ENCODE assay signal across 29 cellular contexts in genomic region chr10:133448120-133448519, GRCh38. TPM values are rescaled to one million over a fixed set of nuclear protein-coding genes. Genes with fewer than 3 reads are reported as not detected.
DNase-seq lines count a peak whose midpoint lies in the region; ATAC-seq, FAIRE-seq and TF ChIP-seq lines count a peak whose summit lies in the region.
"Had no signal": no experiment of that assay in that cellular context is flagged by ENCODE, and none has a peak within 500 bp of the region (broad histone marks: within the 10 kb centered on the region; RNA-seq: fewer than 3 reads in every experiment).

No MANE protein-coding gene starts in this region.

- no peak for ATAC-seq in SK-N-SH treated with all-trans-retinoic acid at 6 μM for 48 hours
- ATAC-seq in IMR-90 (ENCODE audit: low read depth): no peak
- ATAC-seq in K562: no peak
- no peak for ATAC-seq in esophagus mucosa
- ATAC-seq: GM12878 had no signal

- H3K27ac ChIP-seq in SK-N-SH (ENCODE audit: low read depth in 2 of 2, low read length in 1 of 2) (no peak overlapping the region), IMR-90 (ENCODE audit: insufficient read depth, low read length) (no peak overlapping the region), K562 (ENCODE audit: extremely low read depth, low read depth, low read length) (no peak overlapping the region)
- H3K27ac ChIP-seq: BLaER1 had no signal

- H3K9me1 ChIP-seq in IMR-90 (ENCODE audit: insufficient read depth, low read length) (no peaks in the 10 kb centered on the region), K562 (ENCODE audit: control insufficient read depth, insufficient read depth, low read length) (no peaks in the 10 kb centered on the region)

- H3K9ac ChIP-seq in SK-N-SH (no peak overlapping the region), IMR-90 (ENCODE audit: low read depth, low read length) (no peak overlapping the region), K562 (ENCODE audit: insufficient read depth in 1 of 2, low read depth in 2 of 2, low read length in 2 of 2) (no peak overlapping the region)
- H3K9ac ChIP-seq: BLaER1 had no signal

- H3K14ac ChIP-seq in IMR-90 (replicated peaks; ENCODE audit: low read depth, low read length): no peak overlapping the region

- H3K23ac ChIP-seq in IMR-90 (ENCODE audit: low read depth, low read length): no peak overlapping the region

- TF ChIP-seq EP300 in SK-N-SH (IDR thresholded peaks at IDR 0.05; ENCODE audit: borderline replicate concordance in 1 of 2, low read depth in 1 of 2, low read length in 1 of 2) (no peak), K562 (IDR thresholded peaks at IDR 0.05; ENCODE audit: low read length) (no peak)

- peaks cover 0 to 3% of the 10 kb centered on the region in 2 experiments for H3K36me3 ChIP-seq in SK-N-SH (replicated peaks in 1 of 2; ENCODE audit: control insufficient read depth in 1 of 2, insufficient read depth in 2 of 2, low read length in 1 of 2)
- H3K36me3 ChIP-seq in IMR-90 (ENCODE audit: control insufficient read depth, insufficient read depth, low read length): no peaks in the 10 kb centered on the region
- no peaks in the 10 kb centered on the region for H3K36me3 ChIP-seq in K562 (ENCODE audit: control insufficient read depth, insufficient read depth, low read length)
- H3K36me3 ChIP-seq: BE2C, BLaER1 had no signal

- H3K4ac ChIP-seq in IMR-90 (ENCODE audit: low read depth, low read length): no peak overlapping the region

- H3K79me1 ChIP-seq in IMR-90 (ENCODE audit: low read depth in 1 of 2, low read length in 2 of 2): no peaks in the 10 kb centered on the region

- dilution Hi-C loops in IMR-90 (cut with HindIII; ENCODE audit: low sequenced_read_pairs, unreplicated experiment): no loop called here

- POLR2A ChIA-PET in SK-N-SH (lab: Yijun Ruan, JAX): no interaction called here
- POLR2A ChIA-PET in IMR-90 (lab: Charles Lee; ENCODE audit: unreplicated experiment): no interaction called here
- POLR2A ChIA-PET in K562 (lab: Yijun Ruan, JAX): no interaction called here

- in situ Hi-C loops in IMR-90 (cut with MboI; ENCODE audit: low sequenced_read_pairs) (no loop called here), K562 (cut with MboI) (no loop called here)

- H3K4me3 ChIP-seq in SK-N-SH (ENCODE audit: low read depth in 2 of 2, low read length in 1 of 2) (no peak overlapping the region), IMR-90 (ENCODE audit: insufficient read depth, low read depth, low read length) (no peak overlapping the region), K562 (no peak overlapping the region)
- H3K4me3 ChIP-seq: BLaER1, GM12878 had no signal

- intact Hi-C loops in IMR-90 (cut with micrococcal nuclease) (no loop called here), K562 (cut with micrococcal nuclease) (no loop called here)

- H3K18ac ChIP-seq in IMR-90 (ENCODE audit: low read depth, low read length): no peak overlapping the region

- H3K9me3 ChIP-seq in SK-N-SH: 0 out of 2 replicates have a peak, but pooled peaks cover 23% of the 10 kb centered on the region
- H3K9me3 ChIP-seq in IMR-90 (ENCODE audit: control insufficient read depth, insufficient read depth, low read length): peaks cover 15% of the 10 kb centered on the region
- peaks cover 4% of the 10 kb centered on the region; the same call in 1 of the 2 replicates for H3K9me3 ChIP-seq in K562 (replicated peaks; ENCODE audit: control insufficient read depth, insufficient read depth, low read depth, low read length)
- H3K9me3 ChIP-seq: BE2C had no signal

- no peaks in the 10 kb centered on the region for H3F3A ChIP-seq in SK-N-SH (replicated peaks; ENCODE audit: insufficient read depth)

- H3K9me2 ChIP-seq in SK-N-SH: no peaks in the 10 kb centered on the region

- DNase-seq in SK-N-SH (no peak), IMR-90 (no peak), K562 (ENCODE audit: extremely low read depth in 1 of 4, low spot score in 3 of 4) (no peak), iPS-NIHi11 (ENCODE audit: low spot score) (no peak)
- DNase-seq: 8988T; ACHN; BE2C; C1 segment of cervical spinal cord; CD4-positive, alpha-beta memory T cell; CD4-positive, CD25-positive, alpha-beta regulatory T cell; CD8-positive, alpha-beta memory T cell; COR-L47; DMS 273 treated with DMSO at 0.1 percent for 48 hours; DMS153; DMS79; DND-41; EL; GDM1 had no signal

- no peak overlapping the region for H2BK15ac ChIP-seq in IMR-90 (ENCODE audit: low read depth, low read length)

- FAIRE-seq in K562 (lab: Jason Lieb, UNC): no peak
- FAIRE-seq: A204.1, GM12878, GM12892, GM18507 had no signal

- no peak for TF ChIP-seq POLR2A in IMR-90 (IDR thresholded peaks at IDR 0.05; ENCODE audit: low read depth, low read length)
- TF ChIP-seq POLR2A in K562 (conservative IDR thresholded peaks at IDR 0.05): no peak

- H2AK5ac ChIP-seq in IMR-90 (ENCODE audit: low read depth, low read length): no peak overlapping the region

- H4K91ac ChIP-seq in IMR-90 (ENCODE audit: insufficient read depth, low read depth, low read length): no peak overlapping the region

- no peaks in the 10 kb centered on the region for H3K27me3 ChIP-seq in SK-N-SH (ENCODE audit: insufficient read depth)
- no peaks in the 10 kb centered on the region for H3K27me3 ChIP-seq in IMR-90 (ENCODE audit: control insufficient read depth, insufficient read depth, low read length)
- H3K27me3 ChIP-seq in K562 (ENCODE audit: control insufficient read depth in 2 of 2, insufficient read depth in 2 of 2, low read length in 2 of 2): no peaks in the 10 kb centered on the region; a peak in 1 of 5 replicates
- H3K27me3 ChIP-seq: BE2C, BLaER1 had no signal

- TF ChIP-seq CTCF in SK-N-SH (IDR thresholded peaks at IDR 0.05) (no peak), IMR-90 (conservative IDR thresholded peaks at IDR 0.05; ENCODE audit: low read depth, low read length) (no peak), K562 (IDR thresholded peaks at IDR 0.05 in 2 of 3, conservative IDR thresholded peaks at IDR 0.05 in 1 of 3; ENCODE audit: insufficient read depth in 2 of 3, low read depth in 1 of 3, low read length in 3 of 3) (no peak)

- no peak overlapping the region for H2BK20ac ChIP-seq in IMR-90 (ENCODE audit: low read depth, low read length)

- H3K56ac ChIP-seq in IMR-90 (ENCODE audit: extremely low read depth, insufficient read depth, low read length): no peak overlapping the region

- no peaks in the 10 kb centered on the region for H4K20me1 ChIP-seq in SK-N-SH (ENCODE audit: insufficient read depth)
- H4K20me1 ChIP-seq in IMR-90 (ENCODE audit: insufficient read depth, low read length): no peaks in the 10 kb centered on the region
- H4K20me1 ChIP-seq in K562 (replicated peaks; ENCODE audit: control insufficient read depth, insufficient read depth, low read length): no peaks in the 10 kb centered on the region
- H4K20me1 ChIP-seq: BLaER1 had no signal

- H3K4me1 ChIP-seq in SK-N-SH (ENCODE audit: control insufficient read depth in 1 of 2, insufficient read depth in 2 of 2, low read depth in 1 of 2, low read length in 1 of 2) (no peaks in the 10 kb centered on the region), IMR-90 (ENCODE audit: control insufficient read depth, insufficient read depth, low read length) (no peaks in the 10 kb centered on the region), K562 (replicated peaks in 1 of 2; ENCODE audit: control insufficient read depth in 2 of 2, insufficient read depth in 2 of 2, low read length in 2 of 2) (peaks cover 0 to 9% of the 10 kb centered on the region in 2 experiments; a peak in 1 of 5 replicates)
- H3K4me1 ChIP-seq: BE2C, BLaER1 had no signal

- no peaks in the 10 kb centered on the region for H3K79me2 ChIP-seq in SK-N-SH (ENCODE audit: insufficient read depth)
- no peaks in the 10 kb centered on the region for H3K79me2 ChIP-seq in K562 (ENCODE audit: control insufficient read depth, insufficient read depth, low read length)

- no peak overlapping the region for H4K8ac ChIP-seq in IMR-90 (ENCODE audit: low read depth in 2 of 2, low read length in 2 of 2)

- H2AK9ac ChIP-seq in IMR-90 (replicated peaks; ENCODE audit: low read depth, low read length, poor library complexity): no peak overlapping the region

- no peak overlapping the region for H2BK5ac ChIP-seq in IMR-90 (ENCODE audit: low read depth, low read length, poor library complexity, severe bottlenecking)

- H2AFZ ChIP-seq in SK-N-SH (ENCODE audit: low read depth) (no peak overlapping the region), IMR-90 (replicated peaks; ENCODE audit: low read length, poor library complexity) (no peak overlapping the region), K562 (ENCODE audit: low read depth, low read length) (no peak overlapping the region)

- TF ChIP-seq RAD21 in SK-N-SH (IDR thresholded peaks at IDR 0.05; ENCODE audit: low read length) (no peak), IMR-90 (IDR thresholded peaks at IDR 0.05; ENCODE audit: low read length) (no peak), K562 (CRISPR knock-in tag; conservative IDR thresholded peaks at IDR 0.05 in 1 of 2, IDR thresholded peaks at IDR 0.05 in 1 of 2) (no peak)

- BruUV-seq in IMR-90 (replicated peaks; lab: Mats Ljungman, UMichigan): TSS peak; percentile 19
- no TSS peak for BruUV-seq in K562 (replicated peaks; lab: Mats Ljungman, UMichigan)

- no peak overlapping the region for H2BK120ac ChIP-seq in IMR-90 (ENCODE audit: low read depth, low read length)

- H3K4me2 ChIP-seq in SK-N-SH (no peak overlapping the region), IMR-90 (ENCODE audit: low read depth, low read length) (no peak overlapping the region), K562 (ENCODE audit: insufficient read depth, low read length) (no peak overlapping the region)
- H3K4me2 ChIP-seq: BLaER1 had no signal

- no peak overlapping the region for H4K5ac ChIP-seq in IMR-90 (ENCODE audit: low read depth, low read length)

- CTCF ChIA-PET in SK-N-SH (lab: Yijun Ruan, JAX): interaction anchor here (1.9 kb wide), 1 partner anchor 11 kb away, joined by 4 read pairs; no protein-coding TSS in a partner anchor
- CTCF ChIA-PET in IMR-90 (lab: Yijun Ruan, JAX): no interaction called here
- CTCF ChIA-PET in K562 (lab: Yijun Ruan, JAX; ENCODE audit: low intra/inter-chr PET ratio): no interaction called here

RNA-seq across cellular contexts. Expression of gene SCART1, which starts 5.6 kb away (rescaled TPM):
- 2.1 and 3.4 TPM in 2 replicates for polyA plus RNA-seq in SK-N-SH (2012; rRNA removed)
- polyA plus RNA-seq in SK-N-SH (2012; cell fraction: cytosol; rRNA removed): 0.46 and 0.51 TPM in 2 replicates
- polyA plus RNA-seq in SK-N-SH (2012; cell fraction: nucleus; rRNA removed): 18.0 and 20.6 TPM in 2 replicates
- 0.28 and 0.54 TPM in 2 replicates for total RNA-seq in IMR-90 (2012; rRNA removed)
- 1.5 and 2.1 TPM in 2 replicates for polyA plus RNA-seq in IMR-90 (2012; rRNA removed)
- 0.25 and 0.37 TPM in 2 replicates for polyA plus RNA-seq in IMR-90 (2012; cell fraction: cytosol; rRNA removed)
- 17.8 and 19.7 TPM in 2 replicates for polyA plus RNA-seq in IMR-90 (2012; cell fraction: nucleus; rRNA removed; ENCODE audit: low replicate concordance)
- 87.0 and 88.3 TPM in 2 replicates for total RNA-seq in K562 (2011; cell fraction: chromatin; rRNA removed; ENCODE audit: low replicate concordance)
- 46.7 and 54.5 TPM in 2 replicates for total RNA-seq in K562 (2011; cell fraction: nucleolus; rRNA removed)
- 44.7 and 52.3 TPM in 2 replicates for total RNA-seq in K562 (2011; cell fraction: nucleoplasm; rRNA removed)
- total RNA-seq in K562 (2014; rRNA removed): 2.8 and 3.2 TPM in 2 replicates
- 2.6 and 2.7 TPM in 2 replicates for total RNA-seq in K562 (2014; rRNA removed; fragmentation: Illumina TruSeq; extraction: Trizol)
- 4.5 and 4.9 TPM in 2 replicates for total RNA-seq in K562 (2015; rRNA removed; fragmentation: Illumina TruSeq; extraction: Trizol)
- total RNA-seq in K562 (2021): 4.4 and 5.5 TPM in 2 replicates
- 4.5 and 14.0 TPM in 2 replicates for polyA plus RNA-seq in K562 (2011; rRNA removed)
- polyA plus RNA-seq in K562 (2011; cell fraction: cytosol; rRNA removed): 1.7 and 5.6 TPM in 2 replicates
- polyA plus RNA-seq in K562 (2011; cell fraction: nucleus; rRNA removed): 42.0 and 78.3 TPM in 2 replicates
- 15.1 and 17.5 TPM in 2 replicates for polyA plus RNA-seq in K562 (2012)
- polyA plus RNA-seq in K562 (2014; fragmentation: Illumina TruSeq; extraction: Trizol): 4.7 and 6.5 TPM in 2 replicates
- polyA plus RNA-seq in K562 (2014; fragmentation: Nextera tagmentation; extraction: Ambion mirVana): under 1 TPM; 0.18 to 0.29 TPM
- polyA plus RNA-seq in K562 (2014; rRNA removed): 4.2 and 4.9 TPM in 2 replicates
- 3.4 and 4.8 TPM in 2 replicates for polyA minus RNA-seq in K562 (2011; rRNA and poly(A)+ RNA removed)
- polyA minus RNA-seq in K562 (2011; cell fraction: cytosol; rRNA and poly(A)+ RNA removed): 1.5 and 2.5 TPM in 2 replicates
- polyA minus RNA-seq in K562 (2011; cell fraction: nucleus; rRNA and poly(A)+ RNA removed): 7.1 and 13.8 TPM in 2 replicates
- 0.56 TPM for total RNA-seq in esophagus mucosa
- polyA plus RNA-seq: CD14-positive monocyte had no signal

RNA-seq across cellular contexts. Expression of gene SPRN, which starts 23.7 kb away (rescaled TPM):
- polyA plus RNA-seq in SK-N-SH (2012; rRNA removed) (0.78 and 1.2 TPM in 2 replicates), IMR-90 (2012; rRNA removed) (2.3 and 2.4 TPM in 2 replicates), K562 (2011; rRNA removed) (not detected in 2 replicates), K562 (2014; fragmentation: Illumina TruSeq; extraction: Trizol) (not detected in 2 replicates), K562 (2014; fragmentation: Nextera tagmentation; extraction: Ambion mirVana) (under 1 TPM in 1 of 2 experiments, not detected in 1; 0.04 TPM), K562 (2014; rRNA removed) (not detected in 2 replicates)
- 0.46 and 0.55 TPM in 2 replicates for polyA plus RNA-seq in SK-N-SH (2012; cell fraction: cytosol; rRNA removed)
- polyA plus RNA-seq in SK-N-SH (2012; cell fraction: nucleus; rRNA removed): 0.32 and 0.43 TPM in 2 replicates
- total RNA-seq in IMR-90 (2012; rRNA removed) (0.28 and 0.36 TPM in 2 replicates), K562 (2014; rRNA removed) (not detected in 2 replicates), K562 (2014; rRNA removed; fragmentation: Illumina TruSeq; extraction: Trizol) (not detected in 2 replicates), K562 (2015; rRNA removed; fragmentation: Illumina TruSeq; extraction: Trizol) (not detected in 2 replicates), K562 (2021) (not detected in 2 replicates), esophagus mucosa (0.12 TPM)
- polyA plus RNA-seq in IMR-90 (2012; cell fraction: cytosol; rRNA removed): 1.4 and 2.4 TPM in 2 replicates
- 0.46 and 1.0 TPM in 2 replicates for polyA plus RNA-seq in IMR-90 (2012; cell fraction: nucleus; rRNA removed; ENCODE audit: low replicate concordance)
- total RNA-seq in K562 (2011; cell fraction: chromatin; rRNA removed; ENCODE audit: low replicate concordance): not detected in 2 replicates
- not detected in 2 replicates for total RNA-seq in K562 (2011; cell fraction: nucleolus; rRNA removed)
- total RNA-seq in K562 (2011; cell fraction: nucleoplasm; rRNA removed): not detected in 2 replicates
- not detected in 2 replicates for polyA plus RNA-seq in K562 (2011; cell fraction: cytosol; rRNA removed)
- polyA plus RNA-seq in K562 (2011; cell fraction: nucleus; rRNA removed): not detected in 2 replicates
- polyA plus RNA-seq in K562 (2012): 1.2 and 1.6 TPM in 2 replicates
- polyA minus RNA-seq in K562 (2011; rRNA and poly(A)+ RNA removed): not detected in 2 replicates
- polyA minus RNA-seq in K562 (2011; cell fraction: cytosol; rRNA and poly(A)+ RNA removed): not detected in 2 replicates
- not detected in 2 replicates for polyA minus RNA-seq in K562 (2011; cell fraction: nucleus; rRNA and poly(A)+ RNA removed)
- total RNA-seq: A673; CD4-positive, alpha-beta memory T cell; CD4-positive, CD25-positive, alpha-beta regulatory T cell; CD8-positive, alpha-beta memory T cell; Daoy; G401; GM12878 had no signal
- polyA plus RNA-seq: CD14-positive monocyte had no signal

RNA-seq across cellular contexts. Expression of gene MTG1, which starts 54.2 kb away (rescaled TPM):
- polyA plus RNA-seq in SK-N-SH (2012; rRNA removed) (86.4 and 90.7 TPM in 2 replicates), IMR-90 (2012; rRNA removed) (64.8 and 70.0 TPM in 2 replicates), K562 (2011; rRNA removed) (24.1 and 27.1 TPM in 2 replicates), K562 (2014; fragmentation: Illumina TruSeq; extraction: Trizol) (19.5 and 22.1 TPM in 2 replicates), K562 (2014; fragmentation: Nextera tagmentation; extraction: Ambion mirVana) (1 to 10 TPM; 2.8 to 3.0 TPM), K562 (2014; rRNA removed) (23.0 and 28.2 TPM in 2 replicates)
- 37.8 and 49.0 TPM in 2 replicates for polyA plus RNA-seq in SK-N-SH (2012; cell fraction: cytosol; rRNA removed)
- 284 and 357 TPM in 2 replicates for polyA plus RNA-seq in SK-N-SH (2012; cell fraction: nucleus; rRNA removed)
- total RNA-seq in IMR-90 (2012; rRNA removed) (38.0 and 38.5 TPM in 2 replicates), K562 (2014; rRNA removed) (11.6 and 16.9 TPM in 2 replicates), K562 (2014; rRNA removed; fragmentation: Illumina TruSeq; extraction: Trizol) (10.1 and 13.8 TPM in 2 replicates), K562 (2015; rRNA removed; fragmentation: Illumina TruSeq; extraction: Trizol) (13.8 and 15.4 TPM in 2 replicates), K562 (2021) (18.1 and 18.2 TPM in 2 replicates), esophagus mucosa (35.2 TPM)
- polyA plus RNA-seq in IMR-90 (2012; cell fraction: cytosol; rRNA removed): 57.8 and 77.2 TPM in 2 replicates
- polyA plus RNA-seq in IMR-90 (2012; cell fraction: nucleus; rRNA removed; ENCODE audit: low replicate concordance): 158 and 202 TPM in 2 replicates
- total RNA-seq in K562 (2011; cell fraction: chromatin; rRNA removed; ENCODE audit: low replicate concordance): 121 and 197 TPM in 2 replicates
- 101 and 119 TPM in 2 replicates for total RNA-seq in K562 (2011; cell fraction: nucleolus; rRNA removed)
- 85.3 and 89.5 TPM in 2 replicates for total RNA-seq in K562 (2011; cell fraction: nucleoplasm; rRNA removed)
- polyA plus RNA-seq in K562 (2011; cell fraction: cytosol; rRNA removed): 17.9 and 25.1 TPM in 2 replicates
- polyA plus RNA-seq in K562 (2011; cell fraction: nucleus; rRNA removed): 72.9 and 146 TPM in 2 replicates
- polyA plus RNA-seq in K562 (2012): 16.4 and 17.9 TPM in 2 replicates
- 25.9 and 28.3 TPM in 2 replicates for polyA minus RNA-seq in K562 (2011; rRNA and poly(A)+ RNA removed)
- polyA minus RNA-seq in K562 (2011; cell fraction: cytosol; rRNA and poly(A)+ RNA removed): 16.2 and 17.5 TPM in 2 replicates
- polyA minus RNA-seq in K562 (2011; cell fraction: nucleus; rRNA and poly(A)+ RNA removed): 29.9 and 33.8 TPM in 2 replicates
